8 cellular contexts compared by ENCODE assay signal in the genomic region with DNA sequence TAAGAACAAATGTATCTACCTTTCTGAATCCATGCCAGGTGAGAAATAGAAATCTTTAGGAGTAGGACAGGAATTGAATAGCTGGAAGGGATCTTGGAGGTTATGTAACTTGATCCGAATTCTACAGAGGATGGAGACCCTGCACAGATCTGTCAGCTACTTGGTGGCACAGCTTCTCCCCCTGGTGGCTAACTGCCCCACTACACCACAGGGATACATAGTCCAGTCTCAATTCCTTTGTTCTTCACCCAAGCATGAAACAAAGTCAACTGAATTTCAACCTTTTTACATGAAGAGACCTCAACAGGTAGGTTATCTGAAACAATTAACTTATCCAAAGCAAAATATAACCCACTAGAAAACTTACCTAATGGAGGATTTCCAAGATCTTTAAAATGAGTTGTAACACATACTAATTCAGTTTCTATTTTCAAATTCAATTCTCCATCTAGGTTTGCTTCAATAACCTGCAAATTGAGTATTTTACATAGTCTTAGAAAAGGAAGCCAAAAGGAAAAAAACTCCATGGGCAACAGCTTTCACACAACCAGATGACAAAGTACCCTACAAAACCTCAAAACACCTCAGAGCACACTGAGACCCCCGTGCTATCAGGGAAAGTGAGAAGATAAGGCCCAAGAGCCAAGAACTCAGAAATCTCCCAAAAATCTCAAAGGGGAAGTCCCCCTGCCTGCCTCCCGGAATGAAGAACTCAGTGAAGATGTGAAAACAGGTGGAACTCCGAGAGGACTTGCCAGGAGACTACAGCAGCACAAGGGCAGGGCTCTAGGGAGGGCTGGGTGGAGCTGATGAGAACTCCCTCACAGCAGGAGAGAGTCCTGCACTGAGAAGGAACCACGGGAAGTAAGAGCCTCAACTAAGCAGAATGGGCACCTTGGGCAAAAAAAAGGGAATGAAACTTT. TPM values are rescaled to one million over a fixed set of nuclear protein-coding genes. Genes with fewer than 3 reads are reported as not detected.
DNase-seq lines count a peak whose midpoint lies in the region; ATAC-seq and TF ChIP-seq lines count a peak whose summit lies in the region.

No MANE protein-coding gene starts in this region.

- H3K9me3 ChIP-seq in SJSA1 (replicated peaks) (no peaks in the 10 kb centered on the region; the same call in 1 of the 2 replicates), adipocyte (ENCODE audit: control insufficient read depth, low read length) (no peaks in the 10 kb centered on the region), left ventricle myocardium inferior (replicated peaks) (no peaks in the 10 kb centered on the region), sigmoid colon (no peaks in the 10 kb centered on the region)

- TF ChIP-seq CTCF in left ventricle myocardium inferior (IDR thresholded peaks at IDR 0.05; ENCODE audit: borderline replicate concordance) (peak; percentile 88), sigmoid colon (IDR thresholded peaks at IDR 0.05) (peak in 3 of 4 experiments; percentile 69 to 73 (median 69))

- peaks cover 12% of the 10 kb centered on the region; the same call in 1 of the 2 replicates for H3K4me1 ChIP-seq in SJSA1 (replicated peaks)
- H3K4me1 ChIP-seq in adipocyte (ENCODE audit: control insufficient read depth, insufficient read depth, low read length) = peaks cover 16% of the 10 kb centered on the region
- peaks cover 49% of the 10 kb centered on the region for H3K4me1 ChIP-seq in left ventricle myocardium inferior
- no peaks in the 10 kb centered on the region for H3K4me1 ChIP-seq in sigmoid colon

- TF ChIP-seq EP300 in sigmoid colon (IDR thresholded peaks at IDR 0.05) = no peak

- H3K36me3 ChIP-seq in SJSA1 (peaks cover 88% of the 10 kb centered on the region), adipocyte (ENCODE audit: control insufficient read depth, insufficient read depth, low read length, severe bottlenecking) (peaks cover 80% of the 10 kb centered on the region), left ventricle myocardium inferior (peaks cover 76% of the 10 kb centered on the region), sigmoid colon (peaks cover 26 to 90% (median 49%) of the 10 kb centered on the region in 4 donors)

- H3K9ac ChIP-seq in adipocyte (ENCODE audit: low read length) = no peak overlapping the region

- WGBS in sigmoid colon, 2 donors = 27 to 63% methylated on average over 5 of the region's 5 CpGs

- ATAC-seq in GM21390 (IDR thresholded peaks at IDR 0.05; ENCODE audit: unreplicated experiment) (peak; percentile 81), GM19397 (IDR thresholded peaks at IDR 0.05; ENCODE audit: unreplicated experiment) (no peak)

- no peaks in the 10 kb centered on the region for H3K27me3 ChIP-seq in SJSA1 (replicated peaks)
- H3K27me3 ChIP-seq in adipocyte (replicated peaks; ENCODE audit: control insufficient read depth, insufficient read depth, low read length) = no peaks in the 10 kb centered on the region
- no peaks in the 10 kb centered on the region for H3K27me3 ChIP-seq in left ventricle myocardium inferior (ENCODE audit: low read depth)
- H3K27me3 ChIP-seq in sigmoid colon = no peaks in the 10 kb centered on the region

- peak; percentile 80 for DNase-seq in DMS53 (lab: John Stamatoyannopoulos, UW)
- DNase-seq in Jurkat, Clone E6-1 (ENCODE audit: low read depth, low spot score) = peak; percentile 54
- DNase-seq in SJSA1 (ENCODE audit: low read depth in 1 of 2, low spot score in 2 of 2) = peak; percentile 49 to 78
- peak; percentile 80 for DNase-seq in adipocyte (ENCODE audit: low read depth)
- peak; percentile 58 for DNase-seq in left ventricle myocardium inferior
- DNase-seq in sigmoid colon = no peak

- H3K27ac ChIP-seq in SJSA1 (no peak overlapping the region), left ventricle myocardium inferior (replicated peaks) (peak overlapping the region; percentile 39), sigmoid colon (peak overlapping the region in 1 of 4 donors; percentile 15)

- intact Hi-C loops in left ventricle myocardium inferior (cut with micrococcal nuclease) (no loop called here), sigmoid colon (cut with DNase I) (no loop called here)

- no peak overlapping the region for H3K4me3 ChIP-seq in Jurkat, Clone E6-1 (ENCODE audit: low read length)
- no peak overlapping the region for H3K4me3 ChIP-seq in SJSA1
- H3K4me3 ChIP-seq in adipocyte (ENCODE audit: low read length) = no peak overlapping the region
- H3K4me3 ChIP-seq in left ventricle myocardium inferior = no peak overlapping the region
- no peak overlapping the region for H3K4me3 ChIP-seq in sigmoid colon

- TF ChIP-seq POLR2A in sigmoid colon (IDR thresholded peaks at IDR 0.05) = no peak

RNA-seq across cellular contexts. Expression of a gene that starts 10.3 kb away (rescaled TPM):
- polyA plus RNA-seq in Jurkat, Clone E6-1 (2012; ENCODE audit: insufficient read depth, insufficient read length) = 22.1 TPM
- total RNA-seq in SJSA1 (2014; rRNA removed; shearing (Covaris generic)) = 36.9 and 46.6 TPM in 2 replicates
- total RNA-seq in left ventricle myocardium inferior = 26.4 TPM
- 10 to 100 TPM; 17.9 to 35.0 (median 27.8) TPM for total RNA-seq in sigmoid colon
- polyA plus RNA-seq in sigmoid colon = 10 to 100 TPM; 15.7 to 25.7 (median 22.8) TPM

RNA-seq across cellular contexts. Expression of a gene that starts 20.8 kb away (rescaled TPM):
- polyA plus RNA-seq in Jurkat, Clone E6-1 (2012; ENCODE audit: insufficient read depth, insufficient read length) = not detected
- 0.19 and 0.53 TPM in 2 replicates for total RNA-seq in SJSA1 (2014; rRNA removed; shearing (Covaris generic))
- total RNA-seq in left ventricle myocardium inferior (1.5 TPM), sigmoid colon (under 1 TPM; 0.16 to 0.71 (median 0.41) TPM)
- polyA plus RNA-seq in sigmoid colon = 1 to 10 TPM in 1 of 3 donors, under 1 TPM in 1, not detected in 1; 0.70 to 1.2 TPM

RNA-seq across cellular contexts. Expression of a gene that starts 59.8 kb away (rescaled TPM):
- polyA plus RNA-seq in Jurkat, Clone E6-1 (2012; ENCODE audit: insufficient read depth, insufficient read length) = not detected
- total RNA-seq in SJSA1 (2014; rRNA removed; shearing (Covaris generic)) = 17.0 and 24.4 TPM in 2 replicates
- total RNA-seq in left ventricle myocardium inferior = not detected
- not detected for total RNA-seq in sigmoid colon
- under 1 TPM in 1 of 3 donors, not detected in 2; 0.16 TPM for polyA plus RNA-seq in sigmoid colon

Comparison
In these comparisons a context has a peak if more than half of its experiments do, and no peak if none do; other contexts are left out.
1. RNA of a gene that starts 59.8 kb away (total RNA-seq): 17.0 to 24.4 TPM in SJSA1; not detected in left ventricle myocardium inferior (single experiment) and not detected in sigmoid colon; every median in the first group is over 10 times any median in the second.